ENCODE assay signal across 8 cellular contexts in the genomic region with DNA sequence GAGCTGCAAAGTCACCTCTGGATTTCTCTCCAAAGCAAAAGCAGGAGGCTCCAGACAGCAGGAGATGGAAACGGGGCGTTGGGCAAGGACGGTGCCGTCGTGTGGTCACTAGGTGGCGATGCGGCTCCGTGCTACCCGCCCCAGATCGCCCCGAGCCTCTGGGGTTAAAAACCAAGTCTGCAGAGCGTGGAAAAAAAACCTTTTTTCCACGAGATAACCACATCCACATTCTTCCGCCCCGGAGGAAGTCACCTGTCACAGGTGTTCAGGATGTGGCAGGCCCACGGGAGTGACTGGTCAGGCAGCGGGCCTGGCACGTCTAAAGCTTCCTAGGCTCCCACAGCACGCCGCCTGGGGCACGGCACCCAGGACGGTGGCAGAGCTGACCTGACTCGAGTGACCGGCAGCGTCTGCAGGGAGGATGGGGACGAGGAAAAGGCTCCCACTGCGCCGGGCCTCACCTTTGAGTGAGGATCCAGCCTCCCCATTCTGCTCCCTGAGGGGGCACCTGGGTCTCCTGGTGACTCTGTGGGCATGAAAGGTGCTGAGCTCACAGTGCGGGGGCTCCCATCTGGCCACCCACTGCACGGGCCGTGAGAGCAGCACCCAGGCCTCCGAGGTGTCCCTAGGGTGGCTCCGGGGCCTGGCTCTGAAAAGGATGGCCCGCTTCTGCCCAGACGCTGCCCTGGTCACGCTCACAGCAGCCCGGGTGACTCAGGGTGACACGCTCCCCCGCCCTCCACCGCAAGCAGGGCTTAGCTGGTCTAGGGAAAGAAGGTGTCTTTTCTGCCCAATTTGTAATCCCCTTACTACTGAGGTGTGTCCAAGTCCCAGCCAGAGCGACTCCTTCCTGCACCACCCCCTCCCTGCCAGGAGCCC. TPM values are rescaled to one million over a fixed set of nuclear protein-coding genes. Genes with fewer than 3 reads are reported as not detected.
DNase-seq lines count a peak whose midpoint lies in the region; ATAC-seq and TF ChIP-seq lines count a peak whose summit lies in the region.

No MANE protein-coding gene starts in this region.

- H3K27ac ChIP-seq in endodermal cell (ENCODE audit: low read depth, low read length), result no peak overlapping the region

- no peak overlapping the region for H3K9ac ChIP-seq in endodermal cell (ENCODE audit: extremely low read depth, low read length, poor library complexity, severe bottlenecking)

- peaks cover 23% of the 10 kb centered on the region for H3K36me3 Mint-ChIP-seq in endodermal cell (ENCODE audit: low read depth)

- H3K36me3 ChIP-seq in endodermal cell (ENCODE audit: control insufficient read depth, insufficient read depth, low read length), result peaks cover 9% of the 10 kb centered on the region

- no peak overlapping the region for H3K4me3 ChIP-seq in endodermal cell (ENCODE audit: low read length)
- peak overlapping the region; percentile 15 for H3K4me3 ChIP-seq in mononuclear cell (ENCODE audit: low read length)

- no peaks in the 10 kb centered on the region for H3K9me3 Mint-ChIP-seq in endodermal cell

- H3K4me1 ChIP-seq in endodermal cell (ENCODE audit: control insufficient read depth, insufficient read depth, low read length), result peaks cover 5% of the 10 kb centered on the region
- H3K4me1 ChIP-seq in mononuclear cell (ENCODE audit: insufficient read depth, low read length), result peaks cover 31% of the 10 kb centered on the region

- H3K9me3 ChIP-seq in endodermal cell (ENCODE audit: control insufficient read depth, low read length) (no peaks in the 10 kb centered on the region), mononuclear cell (ENCODE audit: low read depth, low read length) (no peaks in the 10 kb centered on the region)

- WGBS in endodermal cell (ENCODE audit: insufficient coverage in 1 of 2, insufficient read length in 1 of 2), 2 experiments, result 48 to 53% methylated on average over 27 to 41 of the region's 41 CpGs

- ATAC-seq in GM18907 (IDR thresholded peaks at IDR 0.05; ENCODE audit: unreplicated experiment) (peak; percentile 75), HG03565 (IDR thresholded peaks at IDR 0.05; ENCODE audit: unreplicated experiment) (peak; percentile 55)

- H3K4me3 Mint-ChIP-seq in endodermal cell, result no peak overlapping the region

- peak; percentile 98 for TF ChIP-seq CTCF in endodermal cell (conservative IDR thresholded peaks at IDR 0.05)

- DNase-seq in AG08395 (ENCODE audit: low spot score) (peak; percentile 89), NOMO-1 treated with dmso at 0.1 percent for 144 hours (lab: John Stamatoyannopoulos, UW; ENCODE audit: unreplicated experiment) (peak; percentile 46), endodermal cell (peak; percentile 94)
- DNase-seq in activated CD8-positive, alpha-beta memory T cell treated with anti-CD3 and anti-CD28 coated beads, Interleukin-2, amount 50 U/mL, for 1 hour (ENCODE audit: extremely low read depth), result peak; percentile 53
- peak; percentile 61 for DNase-seq in stimulated activated CD8-positive, alpha-beta memory T cell treated with anti-CD3 and anti-CD28 coated beads, Interleukin-4, amount 100 ng/mL, for 24 hours (ENCODE audit: low read depth)

- H3K27ac Mint-ChIP-seq in endodermal cell, result peak overlapping the region; percentile 76

- no peaks in the 10 kb centered on the region for H3K27me3 ChIP-seq in endodermal cell (ENCODE audit: control insufficient read depth, insufficient read depth, low read length, poor library complexity, severe bottlenecking)
- no peaks in the 10 kb centered on the region for H3K27me3 ChIP-seq in mononuclear cell (ENCODE audit: insufficient read depth, low read length)

- H3K4me1 Mint-ChIP-seq in endodermal cell, result peaks cover 21% of the 10 kb centered on the region

- no peaks in the 10 kb centered on the region for H3K27me3 Mint-ChIP-seq in endodermal cell (ENCODE audit: insufficient read depth)

RNA-seq across cellular contexts. Expression of gene FBXL18, which starts 18.7 kb away (rescaled TPM):
- total RNA-seq in endodermal cell, result 10 to 100 TPM; 13.4 to 15.5 TPM
- 7.1 TPM for polyA plus RNA-seq in endodermal cell (2013, experiment 1 of 2)
- polyA plus RNA-seq in endodermal cell (2013, experiment 2 of 2), result 5.4 TPM
- total RNA-seq in mononuclear cell, result 3.6 TPM

RNA-seq across cellular contexts. Expression of gene ACTB, which starts 35.5 kb away (rescaled TPM):
- total RNA-seq in endodermal cell, result 1,000 to 10,000 TPM; 4,550 to 5,347 TPM
- polyA plus RNA-seq in endodermal cell (2013, experiment 1 of 2), result 3,804 TPM
- 3,713 TPM for polyA plus RNA-seq in endodermal cell (2013, experiment 2 of 2)
- 3,708 TPM for total RNA-seq in mononuclear cell
